Comparison of ENCODE assay signal across 1 cellular context in the genomic region with DNA sequence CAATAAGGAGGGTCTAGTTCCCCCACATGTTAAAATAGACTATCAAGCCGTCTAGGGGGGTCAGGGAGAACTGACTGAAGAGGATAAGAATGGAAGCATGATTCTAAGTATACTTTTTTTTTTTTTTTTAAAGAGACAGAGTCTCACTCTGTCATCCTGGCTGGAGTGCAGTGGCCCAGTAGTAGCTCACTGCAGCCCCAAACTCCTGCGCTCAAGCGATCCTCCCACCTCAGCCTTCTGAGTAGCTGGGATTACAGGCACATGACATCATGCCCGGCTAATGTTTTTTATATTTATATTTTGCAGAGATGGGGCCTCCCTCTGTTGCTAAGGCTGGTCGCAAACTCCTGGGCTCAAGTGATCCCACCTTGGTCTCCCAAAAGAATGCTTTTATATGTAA.
TF ChIP-seq lines count a peak whose summit lies in the region.

No MANE protein-coding gene starts in this region.

TF ChIP-seq in IMR-90, 13 proteins besides CTCF, POLR2A, EP300 and RAD21 (continued from another document):
- TF ChIP-seq CEBPB (IDR thresholded peaks at IDR 0.05; ENCODE audit: low read depth, low read length): no peak
- no peak for TF ChIP-seq RCOR1 (IDR thresholded peaks at IDR 0.05; ENCODE audit: insufficient replicate concordance, low read length)
- TF ChIP-seq, protein P1, sequence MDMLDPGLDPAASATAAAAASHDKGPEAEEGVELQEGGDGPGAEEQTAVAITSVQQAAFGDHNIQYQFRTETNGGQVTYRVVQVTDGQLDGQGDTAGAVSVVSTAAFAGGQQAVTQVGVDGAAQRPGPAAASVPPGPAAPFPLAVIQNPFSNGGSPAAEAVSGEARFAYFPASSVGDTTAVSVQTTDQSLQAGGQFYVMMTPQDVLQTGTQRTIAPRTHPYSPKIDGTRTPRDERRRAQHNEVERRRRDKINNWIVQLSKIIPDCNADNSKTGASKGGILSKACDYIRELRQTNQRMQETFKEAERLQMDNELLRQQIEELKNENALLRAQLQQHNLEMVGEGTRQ (IDR thresholded peaks at IDR 0.05; ENCODE audit: low read depth, low read length): no peak
- TF ChIP-seq MAFK (IDR thresholded peaks at IDR 0.05; ENCODE audit: low read depth, low read length): no peak
- no peak for TF ChIP-seq NFE2L2 (IDR thresholded peaks at IDR 0.05; ENCODE audit: low read depth, low read length)
- TF ChIP-seq RFX5 (IDR thresholded peaks at IDR 0.05; ENCODE audit: low read depth, low read length): no peak
- no peak for TF ChIP-seq SMC3 (IDR thresholded peaks at IDR 0.05; ENCODE audit: low read depth, low read length)
- TF ChIP-seq BHLHE40 (IDR thresholded peaks at IDR 0.05; ENCODE audit: low read depth, low read length): no peak
TF ChIP-seq in IMR-90: peak in this region for 0.
